Comparison of ENCODE assay signal across 8 cellular contexts in genomic region chr1:1324524-1325287, GRCh38. TPM values are rescaled to one million over a fixed set of nuclear protein-coding genes. Genes with fewer than 3 reads are reported as not detected.
DNase-seq lines count a peak whose midpoint lies in the region; ATAC-seq and TF ChIP-seq lines count a peak whose summit lies in the region.

Gene CPTP, plus strand, starts transcription at chr1:1324802. Its CDS starts 2,109 bp downstream, at chr1:1326911.
Gene INTS11, minus strand, starts transcription at chr1:1324660. Its CDS starts 52 bp downstream, at chr1:1324608.

- ATAC-seq in omental fat pad (ENCODE audit: low FRiP score): peak; percentile 79

- H3F3A ChIP-seq in SK-N-SH (replicated peaks; ENCODE audit: insufficient read depth): peaks cover 5% of the 10 kb centered on the region

- peak within 1 kb of the TSS; percentile 95 for H3K4me2 ChIP-seq in SK-N-SH

- peaks cover 33% of the 10 kb centered on the region for H4K20me1 ChIP-seq in SK-N-SH (ENCODE audit: insufficient read depth)

- no peaks in the 10 kb centered on the region for H3K9me3 ChIP-seq in SK-N-SH

- H3K36me3 ChIP-seq in H7 (replicated peaks; ENCODE audit: control insufficient read depth, insufficient read depth, low read length) (peaks cover 2% of the 10 kb centered on the region), SK-N-SH (replicated peaks in 1 of 2; ENCODE audit: control insufficient read depth in 1 of 2, insufficient read depth in 2 of 2, low read length in 1 of 2) (peaks cover 0 to 31% of the 10 kb centered on the region in 2 experiments)

- peaks cover 0 to 24% of the 10 kb centered on the region in 2 experiments; a peak in 1 of 4 replicates for H3K4me1 ChIP-seq in SK-N-SH (ENCODE audit: control insufficient read depth in 1 of 2, insufficient read depth in 2 of 2, low read depth in 1 of 2, low read length in 1 of 2)

- no peak for TF ChIP-seq RAD21 in SK-N-SH (IDR thresholded peaks at IDR 0.05; ENCODE audit: low read length)

- WGBS in SK-N-SH (ENCODE audit: low lambda C conversion rate): 5% methylated on average over 8 of the region's 84 CpGs

- in situ Hi-C loops in G401 (cut with HindIII; ENCODE audit: low sequenced_read_pairs): no loop called here

- peaks cover 64% of the 10 kb centered on the region for H3K79me2 ChIP-seq in SK-N-SH (ENCODE audit: insufficient read depth)

- POLR2A ChIA-PET in SK-N-SH (lab: Yijun Ruan, JAX): interaction anchor here (1.0 kb wide), 1 partner anchor 15 kb away, joined by 3 read pairs; no protein-coding TSS in a partner anchor

- TF ChIP-seq EP300 in SK-N-SH (IDR thresholded peaks at IDR 0.05; ENCODE audit: borderline replicate concordance in 1 of 2, low read depth in 1 of 2, low read length in 1 of 2): no peak

- TF ChIP-seq CTCF in SK-N-SH (IDR thresholded peaks at IDR 0.05) (no peak), omental fat pad (IDR thresholded peaks at IDR 0.05) (no peak)

- DNase-seq in G401 (ENCODE audit: low spot score) (peak; percentile 86), H7 (peak; percentile 100), M059J (ENCODE audit: low read depth) (peak; percentile 84), SK-N-SH (peak; percentile 99), globus pallidus (ENCODE audit: low spot score) (peak; percentile 84), omental fat pad (ENCODE audit: low spot score) (peak; percentile 80)
- DNase-seq in activated naive CD4-positive, alpha-beta T cell treated with anti-CD3 and anti-CD28 coated beads, Interleukin-2, amount 50 U/mL, for 16 hours: peak; percentile 95

- H2AFZ ChIP-seq in SK-N-SH (ENCODE audit: low read depth): no peak within 1 kb of the TSS

- CTCF ChIA-PET in SK-N-SH (lab: Yijun Ruan, JAX): interaction anchor here (1.0 to 1.6 kb wide), 3 partner anchors 20 to 23 kb away, joined by 3 to 5 read pairs (median 3); no protein-coding TSS in a partner anchor

- H3K27me3 ChIP-seq in H7 (ENCODE audit: control insufficient read depth, insufficient read depth, low read length): no peaks in the 10 kb centered on the region
- H3K27me3 ChIP-seq in SK-N-SH (ENCODE audit: insufficient read depth): no peaks in the 10 kb centered on the region

- H3K27ac ChIP-seq in SK-N-SH (ENCODE audit: low read depth in 2 of 2, low read length in 1 of 2): peak within 1 kb of the TSS; percentile 45 to 66; a peak in 2 of 4 replicates
- peak within 1 kb of the TSS; percentile 76 for H3K27ac ChIP-seq in temporal lobe (ENCODE audit: low read depth, low read length)

- H3K9me2 ChIP-seq in SK-N-SH: no peaks in the 10 kb centered on the region

- H3K4me3 ChIP-seq in H7 (ENCODE audit: insufficient read depth, low read depth, low read length) (peak within 1 kb of the TSS; percentile 99), SK-N-SH (ENCODE audit: low read depth in 2 of 2, low read length in 1 of 2) (peak within 1 kb of the TSS; percentile 74 to 80)

- H3K9ac ChIP-seq in SK-N-SH: peak within 1 kb of the TSS; percentile 80

TF ChIP-seq in SK-N-SH, 30 proteins besides CTCF, POLR2A, EP300 and RAD21:
- peak; percentile 46; the same call in 1 of the 2 replicates for TF ChIP-seq TAF1 (IDR thresholded peaks at IDR 0.05; ENCODE audit: borderline replicate concordance, low read depth, low read length)
- peak; percentile 34; the same call in 1 of the 2 replicates for TF ChIP-seq MAX (IDR thresholded peaks at IDR 0.05; ENCODE audit: low read depth)
- no peak for TF ChIP-seq EZH2phosphoT487 (IDR thresholded peaks at IDR 0.05; ENCODE audit: borderline replicate concordance, low read depth)
- TF ChIP-seq ZBTB33 (IDR thresholded peaks at IDR 0.05; ENCODE audit: borderline replicate concordance, low read depth): no peak
- TF ChIP-seq CHD2 (IDR thresholded peaks at IDR 0.05; ENCODE audit: low read length, partially characterized antibody): peak; percentile 34
- TF ChIP-seq GABPA (IDR thresholded peaks at IDR 0.05; ENCODE audit: low read depth): peak; percentile 82
- TF ChIP-seq NRF1 (IDR thresholded peaks at IDR 0.05; ENCODE audit: low read depth, low read length): peak; percentile 88
- peak; percentile 31; the same call in 1 of the 2 replicates for TF ChIP-seq ELF1 (IDR thresholded peaks at IDR 0.05)
- TF ChIP-seq POLR2AphosphoS5 (IDR thresholded peaks at IDR 0.05; ENCODE audit: low read depth, low read length): peak; percentile 73; the same call in 1 of the 2 replicates

RNA-seq across cellular contexts. Expression of gene CPTP, which starts in this region (rescaled TPM):
- 22.5 and 23.5 TPM in 2 replicates for total RNA-seq in G401 (2014; rRNA removed; shearing (Covaris generic))
- total RNA-seq in H7 (2014; rRNA removed; shearing (Covaris generic)): 25.0 and 27.7 TPM in 2 replicates
- total RNA-seq in M059J (2014; rRNA removed; shearing (Covaris generic)): 22.4 and 35.1 TPM in 2 replicates
- polyA plus RNA-seq in SK-N-SH (2012; rRNA removed): 12.3 and 13.4 TPM in 2 replicates
- polyA plus RNA-seq in SK-N-SH (2012; cell fraction: cytosol; rRNA removed): 5.8 and 11.0 TPM in 2 replicates
- polyA plus RNA-seq in SK-N-SH (2012; cell fraction: nucleus; rRNA removed): 9.9 and 14.4 TPM in 2 replicates
- total RNA-seq in omental fat pad (10 to 100 TPM in 2 of 4 donors, 1 to 10 TPM in 2; 8.5 to 18.6 (median 11.5) TPM), temporal lobe (10.6 TPM)

RNA-seq across cellular contexts. Expression of gene INTS11, which starts in this region (rescaled TPM):
- 107 and 109 TPM in 2 replicates for total RNA-seq in G401 (2014; rRNA removed; shearing (Covaris generic))
- total RNA-seq in H7 (2014; rRNA removed; shearing (Covaris generic)): 169 and 189 TPM in 2 replicates
- total RNA-seq in M059J (2014; rRNA removed; shearing (Covaris generic)): 74.7 and 87.4 TPM in 2 replicates
- 137 and 141 TPM in 2 replicates for polyA plus RNA-seq in SK-N-SH (2012; rRNA removed)
- polyA plus RNA-seq in SK-N-SH (2012; cell fraction: cytosol; rRNA removed): 42.5 and 60.8 TPM in 2 replicates
- polyA plus RNA-seq in SK-N-SH (2012; cell fraction: nucleus; rRNA removed): 483 and 499 TPM in 2 replicates
- total RNA-seq in omental fat pad (100 to 1,000 TPM in 1 of 4 donors, 10 to 100 TPM in 3; 71.9 to 103 (median 86.2) TPM), temporal lobe (38.4 TPM)

Comparison
In these comparisons a context has a peak if more than half of its experiments do, and no peak if none do; other contexts are left out.
1. Peak in every context shown above with its lines: DNase-seq, ATAC-seq, H3K4me3 ChIP-seq and H3K27ac ChIP-seq.